Comparison of ENCODE assay signal across 7 cellular contexts in genomic region chr1:244665771-244666217, GRCh38. TPM values are rescaled to one million over a fixed set of nuclear protein-coding genes. Genes with fewer than 3 reads are reported as not detected.
DNase-seq lines count a peak whose midpoint lies in the region; ATAC-seq and TF ChIP-seq lines count a peak whose summit lies in the region.

No MANE protein-coding gene starts in this region.

- no peaks in the 10 kb centered on the region for H3K36me3 ChIP-seq in parathyroid adenoma (ENCODE audit: control insufficient read depth, insufficient read depth, low read length)

- H3K4me3 ChIP-seq in parathyroid adenoma (ENCODE audit: low read depth, low read length): no peak overlapping the region

- in situ Hi-C loops in SK-MEL-5 (cut with HindIII; ENCODE audit: low pct_unique_long_range_greater_than_20kb, low sequenced_read_pairs): no loop called here

- no peak for TF ChIP-seq CTCF in parathyroid adenoma (IDR thresholded peaks at IDR 0.05)

- no peaks in the 10 kb centered on the region for H3K9me3 ChIP-seq in parathyroid adenoma (ENCODE audit: control insufficient read depth, low read length)

- H3K27me3 ChIP-seq in parathyroid adenoma (ENCODE audit: control insufficient read depth, insufficient read depth, low read length): no peaks in the 10 kb centered on the region

- ATAC-seq in GM19043 (IDR thresholded peaks at IDR 0.05; ENCODE audit: low read depth, unreplicated experiment): peak; percentile 88
- ATAC-seq in HG02943 (IDR thresholded peaks at IDR 0.05; ENCODE audit: low read depth, unreplicated experiment): peak; percentile 70

- DNase-seq in SK-MEL-5 (ENCODE audit: low read depth, low spot score) (peak; percentile 34), middle frontal gyrus (ENCODE audit: extremely low spot score, low spot score) (no peak), RKO (ENCODE audit: low spot score) (no peak)
- no peak for DNase-seq in activated naive CD4-positive, alpha-beta T cell treated with anti-CD3 and anti-CD28 coated beads, Interleukin-2, amount 50 U/mL, for 16 hours

- H3K4me1 ChIP-seq in parathyroid adenoma: no peaks in the 10 kb centered on the region

- no peak overlapping the region for H3K27ac ChIP-seq in parathyroid adenoma

- H3K4me2 ChIP-seq in parathyroid adenoma (ENCODE audit: low read length): peak overlapping the region; percentile 4

- H3K79me2 ChIP-seq in parathyroid adenoma: peaks cover 9% of the 10 kb centered on the region

- no peak overlapping the region for H2AFZ ChIP-seq in parathyroid adenoma

- no peak overlapping the region for H3K9ac ChIP-seq in parathyroid adenoma

RNA-seq across cellular contexts. Expression of gene DESI2, which starts 12.9 kb away (rescaled TPM):
- 43.6 and 51.5 TPM in 2 replicates for total RNA-seq in SK-MEL-5 (2014; rRNA removed; shearing (Covaris generic))
- 22.3 and 27.9 TPM in 2 replicates for polyA plus RNA-seq in SK-MEL-5 (2015; cell fraction: cytosol; rRNA removed)
- 21.7 and 22.2 TPM in 2 replicates for polyA plus RNA-seq in SK-MEL-5 (2015; cell fraction: nucleus; rRNA removed)
